In the genomic region with DNA sequence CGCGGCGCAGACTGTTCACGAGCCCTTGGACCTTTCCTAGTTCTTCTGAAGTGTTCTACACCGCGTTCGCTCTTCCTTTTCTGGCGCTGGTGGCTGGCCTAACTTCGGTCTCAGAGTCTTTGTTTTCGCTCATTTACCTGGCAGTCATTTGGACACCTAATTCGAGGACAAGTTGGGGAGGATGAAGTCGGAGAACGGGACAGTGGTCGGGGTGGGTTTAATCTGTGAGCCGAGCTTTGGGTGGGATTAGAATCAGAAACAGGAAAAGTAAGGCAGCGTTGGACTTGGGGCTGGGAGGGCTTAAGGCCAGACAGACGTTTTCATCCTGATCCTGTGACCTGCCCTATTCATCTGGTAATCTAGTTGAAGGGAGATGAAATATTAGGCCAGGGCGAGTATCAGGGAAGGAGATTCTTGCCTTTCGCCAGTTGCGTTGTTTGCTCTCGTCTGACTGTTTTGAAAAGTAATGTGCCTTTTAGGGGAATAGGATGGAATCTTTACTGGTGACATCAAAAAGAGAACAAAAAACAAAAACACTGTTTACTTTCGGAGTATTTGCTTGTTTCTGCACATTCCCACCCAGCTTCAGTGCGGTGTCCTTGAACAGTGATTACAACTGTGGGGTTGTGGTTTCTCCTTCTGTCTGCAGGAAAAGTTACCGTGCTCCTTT, we compare ENCODE assay signal across 7 cellular contexts. TPM values are rescaled to one million over a fixed set of nuclear protein-coding genes. Genes with fewer than 3 reads are reported as not detected.
DNase-seq lines count a peak whose midpoint lies in the region; ATAC-seq lines count a peak whose summit lies in the region.

No MANE protein-coding gene starts in this region.

- no peaks in the 10 kb centered on the region for H3K9me3 ChIP-seq in right cardiac atrium (ENCODE audit: control insufficient read depth, low read length)

- peaks cover 53% of the 10 kb centered on the region for H3K4me1 Mint-ChIP-seq in activated naive CD4-positive, alpha-beta T cell treated with anti-CD3 and anti-CD28 coated beads, Interleukin-2, amount 50 U/mL, for 24 hours

- no peaks in the 10 kb centered on the region for H3K27me3 ChIP-seq in right cardiac atrium (ENCODE audit: control insufficient read depth, insufficient read depth)

- under 1% methylated on average over 24 of the region's 24 CpGs for WGBS in right cardiac atrium

- DNase-seq in ELF-1 (ENCODE audit: low read depth, low spot score) (peak; percentile 3), HuH-7.5 (ENCODE audit: low spot score) (peak; percentile 18), right cardiac atrium (no peak), skeletal muscle cell (ENCODE audit: low read depth) (no peak)
- no peak for DNase-seq in activated CD4-positive, CD25-positive, alpha-beta regulatory T cell treated with anti-CD3 and anti-CD28 coated beads, Interleukin-2, amount 50 U/mL, for 72 hours

- no peaks in the 10 kb centered on the region for H3K9me3 Mint-ChIP-seq in activated naive CD4-positive, alpha-beta T cell treated with anti-CD3 and anti-CD28 coated beads, Interleukin-2, amount 50 U/mL, for 24 hours

- ATAC-seq in right cardiac atrium (no peak), GM21717 (IDR thresholded peaks at IDR 0.05; ENCODE audit: unreplicated experiment) (no peak)

- no peaks in the 10 kb centered on the region for H3K4me1 ChIP-seq in right cardiac atrium (ENCODE audit: control insufficient read depth, insufficient read depth, low read length)

- H3K27me3 Mint-ChIP-seq in activated naive CD4-positive, alpha-beta T cell treated with anti-CD3 and anti-CD28 coated beads, Interleukin-2, amount 50 U/mL, for 24 hours = no peaks in the 10 kb centered on the region

- H3K27ac Mint-ChIP-seq in activated naive CD4-positive, alpha-beta T cell treated with anti-CD3 and anti-CD28 coated beads, Interleukin-2, amount 50 U/mL, for 24 hours = peak overlapping the region; percentile 92

- no peaks in the 10 kb centered on the region for H3K36me3 Mint-ChIP-seq in activated naive CD4-positive, alpha-beta T cell treated with anti-CD3 and anti-CD28 coated beads, Interleukin-2, amount 50 U/mL, for 24 hours

- peak overlapping the region; percentile 89 for H3K27ac ChIP-seq in right cardiac atrium (ENCODE audit: low read length)

- intact Hi-C loops in right cardiac atrium (cut with DNase I) = no loop called here

- peak overlapping the region; percentile 99 for H3K4me3 Mint-ChIP-seq in activated naive CD4-positive, alpha-beta T cell treated with anti-CD3 and anti-CD28 coated beads, Interleukin-2, amount 50 U/mL, for 24 hours

- H3K4me3 ChIP-seq in right cardiac atrium (ENCODE audit: low read length) = peak overlapping the region; percentile 62
- peak overlapping the region; percentile 98 for H3K4me3 ChIP-seq in skeletal muscle cell (ENCODE audit: low read depth, low read length)

RNA-seq across cellular contexts. Expression of gene DIPK2A, which starts 1.9 kb away (rescaled TPM):
- 10 to 100 TPM; 11.5 to 15.4 (median 13.4) TPM for total RNA-seq in right cardiac atrium
- 7.8 TPM for polyA plus RNA-seq in right cardiac atrium

Comparison
In these comparisons a context has a peak if more than half of its experiments do, and no peak if none do; other contexts are left out.
1. DNase-seq: peak in ELF-1 (single experiment) and HuH-7.5 (single experiment); none in right cardiac atrium (0 of 3), skeletal muscle cell (single experiment) and activated CD4-positive, CD25-positive, alpha-beta regulatory T cell treated with anti-CD3 and anti-CD28 coated beads, Interleukin-2, amount 50 U/mL, for 72 hours (single experiment).